1 cellular context compared by ENCODE assay signal in genomic region chr12:95838125-95838524, GRCh38.
TF ChIP-seq lines count a peak whose summit lies in the region.

No MANE protein-coding gene starts in this region.

TF ChIP-seq in WTC11, 78 proteins besides CTCF, POLR2A, EP300 and RAD21 (continued from another document):
- no peak for TF ChIP-seq HMGXB4 (CRISPR knock-in tag; IDR thresholded peaks at IDR 0.05)
- TF ChIP-seq MXD4 (CRISPR knock-in tag; IDR thresholded peaks at IDR 0.05; ENCODE audit: borderline replicate concordance), result no peak
- TF ChIP-seq ZNF219 (CRISPR knock-in tag; IDR thresholded peaks at IDR 0.05; ENCODE audit: borderline replicate concordance), result no peak
- no peak for TF ChIP-seq EMX1 (CRISPR knock-in tag; IDR thresholded peaks at IDR 0.05)
